Comparison of ENCODE assay signal across 8 cellular contexts in genomic region chr5:72320022-72320898, GRCh38. TPM values are rescaled to one million over a fixed set of nuclear protein-coding genes. Genes with fewer than 3 reads are reported as not detected.
DNase-seq lines count a peak whose midpoint lies in the region; ATAC-seq and TF ChIP-seq lines count a peak whose summit lies in the region.

MRPS27 (minus strand) TSS chr5:72320240; CDS start chr5:72320221, 19 bp downstream.
PTCD2 (plus strand) TSS chr5:72320373; CDS start chr5:72320383, 10 bp downstream.

- no peaks in the 10 kb centered on the region for H3K27me3 ChIP-seq in CD8-positive, alpha-beta T cell (ENCODE audit: insufficient read depth, low read length)
- no peaks in the 10 kb centered on the region for H3K27me3 ChIP-seq in duodenal mucosa (ENCODE audit: control insufficient read depth in 1 of 2, insufficient read depth in 2 of 2, low read length in 2 of 2)

- ATAC-seq in CD8-positive, alpha-beta T cell: peak; percentile 99
- ATAC-seq in GM19452 (IDR thresholded peaks at IDR 0.05; ENCODE audit: unreplicated experiment): peak; percentile 99

- H3K9ac ChIP-seq in duodenal mucosa (ENCODE audit: low read depth in 1 of 2, low read length in 2 of 2): peak within 1 kb of the TSS; percentile 70 to 95

- H3K9me3 Mint-ChIP-seq in CD8-positive, alpha-beta T cell: no peaks in the 10 kb centered on the region
- H3K9me3 Mint-ChIP-seq in activated CD4-positive, alpha-beta memory T cell treated with anti-CD3 and anti-CD28 coated beads, Interleukin-2, amount 10 ng/mL, durations not matched to agents 7 days and 5 days: no peaks in the 10 kb centered on the region

- H3K27me3 Mint-ChIP-seq in CD8-positive, alpha-beta T cell (ENCODE audit: low read depth): no peaks in the 10 kb centered on the region
- H3K27me3 Mint-ChIP-seq in activated CD4-positive, alpha-beta memory T cell treated with anti-CD3 and anti-CD28 coated beads, Interleukin-2, amount 10 ng/mL, durations not matched to agents 7 days and 5 days: no peaks in the 10 kb centered on the region

- POLR2A ChIA-PET in CD8-positive, alpha-beta T cell (lab: Charles Lee): interaction anchor here (0.6 to 2.7 kb wide), 8 partner anchors 12 to 621 kb away, joined by 3 to 47 read pairs (median 3); no protein-coding TSS in a partner anchor
- POLR2A ChIA-PET in activated CD4-positive, alpha-beta memory T cell treated with anti-CD3 and anti-CD28 coated beads, Interleukin-2, amount 10 ng/mL, durations not matched to agents 7 days and 5 days (lab: Charles Lee): interaction anchor here (0.7 to 8.2 kb wide), 12 partner anchors 8 to 529 kb away, joined by 3 to 123 read pairs (median 4); no protein-coding TSS in a partner anchor

- H3K4me1 Mint-ChIP-seq in CD8-positive, alpha-beta T cell (ENCODE audit: low read depth): peaks cover 39% of the 10 kb centered on the region
- peaks cover 48% of the 10 kb centered on the region for H3K4me1 Mint-ChIP-seq in activated CD4-positive, alpha-beta memory T cell treated with anti-CD3 and anti-CD28 coated beads, Interleukin-2, amount 10 ng/mL, durations not matched to agents 7 days and 5 days

- peak within 1 kb of the TSS; percentile 73 for H3K27ac ChIP-seq in CD8-positive, alpha-beta T cell (ENCODE audit: low read depth, low read length)
- peak within 1 kb of the TSS; percentile 1 for H3K27ac ChIP-seq in duodenal mucosa (ENCODE audit: low read depth, low read length)

- peaks cover 10% of the 10 kb centered on the region for H3K4me1 ChIP-seq in CD8-positive, alpha-beta T cell (ENCODE audit: insufficient read depth, low read length)
- peaks cover 0 to 5% of the 10 kb centered on the region in 2 donors for H3K4me1 ChIP-seq in duodenal mucosa (ENCODE audit: control insufficient read depth in 1 of 2, insufficient read depth in 2 of 2, low read length in 2 of 2)

- peaks cover 37% of the 10 kb centered on the region for H3K36me3 Mint-ChIP-seq in CD8-positive, alpha-beta T cell
- H3K36me3 Mint-ChIP-seq in activated CD4-positive, alpha-beta memory T cell treated with anti-CD3 and anti-CD28 coated beads, Interleukin-2, amount 10 ng/mL, durations not matched to agents 7 days and 5 days (ENCODE audit: low read depth): peaks cover 20% of the 10 kb centered on the region

- peak within 1 kb of the TSS; percentile 96 for H3K27ac Mint-ChIP-seq in CD8-positive, alpha-beta T cell
- peak within 1 kb of the TSS; percentile 76 for H3K27ac Mint-ChIP-seq in activated CD4-positive, alpha-beta memory T cell treated with anti-CD3 and anti-CD28 coated beads, Interleukin-2, amount 10 ng/mL, durations not matched to agents 7 days and 5 days

- H3K4me3 ChIP-seq in CD8-positive, alpha-beta T cell (ENCODE audit: low read depth, low read length): peak within 1 kb of the TSS; percentile 95
- peak within 1 kb of the TSS; percentile 98 to 100 for H3K4me3 ChIP-seq in duodenal mucosa (ENCODE audit: low read depth in 1 of 2, low read length in 2 of 2)
- peak within 1 kb of the TSS; percentile 59 for H3K4me3 ChIP-seq in lower leg skin (ENCODE audit: low read depth, poor library complexity, severe bottlenecking)

- CTCF ChIA-PET in CD8-positive, alpha-beta T cell (lab: Charles Lee): interaction anchor here (0.6 to 4.2 kb wide), 2 partner anchors 12 to 69 kb away, joined by 3 to 29 read pairs; no protein-coding TSS in a partner anchor
- CTCF ChIA-PET in activated CD4-positive, alpha-beta memory T cell treated with anti-CD3 and anti-CD28 coated beads, Interleukin-2, amount 10 ng/mL, durations not matched to agents 7 days and 5 days (lab: Charles Lee): interaction anchor here (0.7 to 4.4 kb wide), 3 partner anchors 12 to 38 kb away, joined by 3 to 38 read pairs (median 3); no protein-coding TSS in a partner anchor

- intact Hi-C loops in CD8-positive, alpha-beta T cell (cut with DNase I, micrococcal nuclease): loop anchor here (1.0 to 5.0 kb wide), 6 partner anchors 12 to 1245 kb away; partner anchors contain the start of genes ANKRA2 (in 2 of the 2), UTP15 (in 2 of the 2), BDP1 (in 1 of the 2) and FCHO2 (in 1 of the 2)
- intact Hi-C loops in lower leg skin (cut with DNase I; ENCODE audit: low total_unique reads): no loop called here

- H3K4me3 Mint-ChIP-seq in CD8-positive, alpha-beta T cell: peak within 1 kb of the TSS; percentile 97
- peak within 1 kb of the TSS; percentile 94 for H3K4me3 Mint-ChIP-seq in activated CD4-positive, alpha-beta memory T cell treated with anti-CD3 and anti-CD28 coated beads, Interleukin-2, amount 10 ng/mL, durations not matched to agents 7 days and 5 days

- H3K36me3 ChIP-seq in CD8-positive, alpha-beta T cell (ENCODE audit: insufficient read depth, low read length): peaks cover 5% of the 10 kb centered on the region
- no peaks in the 10 kb centered on the region for H3K36me3 ChIP-seq in duodenal mucosa (ENCODE audit: control insufficient read depth in 1 of 2, insufficient read depth in 2 of 2, low read length in 2 of 2)

- H3K9me3 ChIP-seq in CD8-positive, alpha-beta T cell (ENCODE audit: low read length): no peaks in the 10 kb centered on the region
- H3K9me3 ChIP-seq in duodenal mucosa (ENCODE audit: control insufficient read depth in 1 of 2, low read length in 2 of 2): no peaks in the 10 kb centered on the region

- no peak for TF ChIP-seq POLR2A in lower leg skin (IDR thresholded peaks at IDR 0.05)

- TF ChIP-seq CTCF in CD8-positive, alpha-beta T cell (IDR thresholded peaks at IDR 0.05): no peak
- TF ChIP-seq CTCF in lower leg skin (IDR thresholded peaks at IDR 0.05): no peak

- DNase-seq in CD8-positive, alpha-beta T cell: peak; percentile 88 to 97 (median 92)
- DNase-seq in HK-2 (ENCODE audit: unreplicated experiment) (peak; percentile 90), NCI-H82 treated with DMSO at 0.1 percent for 48 hours (lab: John Stamatoyannopoulos, UW; ENCODE audit: unreplicated experiment) (peak; percentile 85), lower leg skin (ENCODE audit: low spot score in 2 of 2) (peak; percentile 96 to 99)
- DNase-seq in activated CD4-positive, alpha-beta memory T cell treated with anti-CD3 and anti-CD28 coated beads, Interleukin-2, amount 10 ng/mL, durations not matched to agents 7 days and 5 days: peak; percentile 95
- peak; percentile 86 to 95 for DNase-seq in stimulated activated CD4-positive, alpha-beta T cell treated with anti-CD3 and anti-CD28 coated beads, Interleukin-4, amount 100 ng/mL, for 48 hours (ENCODE audit: low read depth in 2 of 2)

- 0 to 1% methylated on average over 48 to 50 of the region's 51 CpGs for WGBS in lower leg skin, 2 donors

RNA-seq across cellular contexts. Expression of gene MRPS27, which starts in this region (rescaled TPM):
- 10 to 100 TPM; 24.1 to 27.3 TPM for total RNA-seq in CD8-positive, alpha-beta T cell
- total RNA-seq in activated CD4-positive, alpha-beta memory T cell treated with anti-CD3 and anti-CD28 coated beads, Interleukin-2, amount 10 ng/mL, durations not matched to agents 7 days and 5 days: 10 to 100 TPM; 34.5 to 41.1 TPM
- 10 to 100 TPM; 32.8 to 55.0 (median 44.0) TPM for total RNA-seq in lower leg skin

RNA-seq across cellular contexts. Expression of gene PTCD2, which starts in this region (rescaled TPM):
- total RNA-seq in CD8-positive, alpha-beta T cell: 1 to 10 TPM; 3.7 TPM
- total RNA-seq in activated CD4-positive, alpha-beta memory T cell treated with anti-CD3 and anti-CD28 coated beads, Interleukin-2, amount 10 ng/mL, durations not matched to agents 7 days and 5 days: 1 to 10 TPM; 7.5 to 8.4 TPM
- total RNA-seq in lower leg skin: 10 to 100 TPM in 1 of 4 donors, 1 to 10 TPM in 3; 7.2 to 12.5 (median 7.9) TPM

Comparison
In these comparisons a context has a peak if more than half of its experiments do, and no peak if none do; other contexts are left out.
1. Peak in every context shown above with its lines: DNase-seq, ATAC-seq, H3K4me3 ChIP-seq and H3K27ac ChIP-seq.